ENCODE assay signal across 26 cellular contexts in the genomic region with DNA sequence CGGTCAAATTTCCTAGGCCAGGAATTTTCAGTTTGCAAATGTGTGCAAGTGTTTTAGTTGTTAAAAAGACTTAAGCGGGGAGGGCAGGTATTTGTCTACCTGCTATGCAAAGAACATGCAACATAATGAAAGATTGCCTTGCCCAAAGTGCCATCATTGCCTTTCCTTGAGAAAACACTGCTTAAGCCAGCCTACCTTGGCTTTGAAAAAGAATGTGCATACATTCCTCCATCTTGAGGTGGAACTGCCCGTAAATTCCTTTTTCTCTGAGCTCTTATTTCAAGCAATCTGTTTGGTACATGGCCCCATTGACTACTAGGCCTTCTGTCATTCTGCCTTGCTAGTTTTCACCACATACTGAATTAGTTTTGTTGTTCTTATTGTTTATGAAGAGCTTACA.
"Had no signal": no experiment of that assay in that cellular context is flagged by ENCODE, and none has a peak within 500 bp of the region (broad histone marks: within the 10 kb centered on the region; RNA-seq: fewer than 3 reads in every experiment).

No MANE protein-coding gene starts in this region.

- H3K9me3 ChIP-seq: esophagus muscularis mucosa, gastroesophageal sphincter, left lung, prostate gland, right atrium auricular region, sigmoid colon, testis, tibial artery, upper lobe of right lung, uterus had no signal

- FAIRE-seq: islet of Langerhans had no signal

- H3K27ac Mint-ChIP-seq: naive thymus-derived CD8-positive, alpha-beta T cell; nephron progenitor cell; stimulated activated memory B cell treated with anti-CD40 and anti-IgM and Interleukin-4, amounts not matched to agents 10 μg/mL and 1 μg/mL and 100 μg/mL, for 72 hours had no signal

- H3K36me3 ChIP-seq: prostate gland, uterus had no signal

- H3K27me3 Mint-ChIP-seq: naive thymus-derived CD8-positive, alpha-beta T cell; stimulated activated memory B cell treated with anti-CD40 and anti-IgM and Interleukin-4, amounts not matched to agents 10 μg/mL and 1 μg/mL and 100 μg/mL, for 72 hours had no signal

- DNase-seq: dorsolateral prefrontal cortex; effector CD4-positive, alpha-beta T cell; foreskin keratinocyte; heart left ventricle; left cardiac atrium; left lung; mesenchymal stem cell; naive thymus-derived CD8-positive, alpha-beta T cell; nephron progenitor cell; nucleus accumbens; sigmoid colon; stimulated activated CD4-positive, alpha-beta T cell treated with anti-CD3 and anti-CD28 coated beads, Interleukin-2, amount 100 ng/mL, for 24 hours; stimulated activated CD4-positive, alpha-beta T cell treated with anti-CD3 and anti-CD28 coated beads, Interleukin-4, amount 100 ng/mL, for 24 hours; stimulated activated naive CD8-positive, alpha-beta T cell treated with anti-CD3 and anti-CD28 coated beads, Interleukin-15, Interleukin-2, amounts not matched to agents 100 U/mL and 50 U/mL, for 24 hours; substantia nigra; testis; tibial artery; upper lobe of right lung; uterus had no signal

- H3K4me1 ChIP-seq: left lung, prostate gland, right atrium auricular region, sigmoid colon, testis, tibial artery, upper lobe of right lung, uterus had no signal

- H3K4me2 ChIP-seq: hepatocyte had no signal

- H3K27me3 ChIP-seq: dorsolateral prefrontal cortex, esophagus muscularis mucosa, foreskin keratinocyte, gastroesophageal sphincter, heart left ventricle, hepatocyte, left lung, right atrium auricular region, sigmoid colon, testis, tibial artery, upper lobe of right lung, uterus had no signal

- H3K27ac ChIP-seq: dorsolateral prefrontal cortex, esophagus muscularis mucosa, foreskin keratinocyte, gastroesophageal sphincter, heart left ventricle, hepatocyte, left lung, prostate gland, right atrium auricular region, sigmoid colon, testis, tibial artery, upper lobe of right lung, uterus had no signal

- ATAC-seq: foreskin keratinocyte; gastroesophageal sphincter; heart left ventricle; left cardiac atrium; left lung; naive thymus-derived CD8-positive, alpha-beta T cell; stimulated activated memory B cell treated with anti-CD40 and anti-IgM and Interleukin-4, amounts not matched to agents 10 μg/mL and 1 μg/mL and 100 μg/mL, for 72 hours; stimulated activated naive CD8-positive, alpha-beta T cell treated with anti-CD3 and anti-CD28 coated beads, Interleukin-15, Interleukin-2, amounts not matched to agents 100 U/mL and 50 U/mL, for 24 hours; upper lobe of right lung had no signal

- H2AFZ ChIP-seq: hepatocyte had no signal

- H3K4me3 Mint-ChIP-seq: naive thymus-derived CD8-positive, alpha-beta T cell; nephron progenitor cell; stimulated activated memory B cell treated with anti-CD40 and anti-IgM and Interleukin-4, amounts not matched to agents 10 μg/mL and 1 μg/mL and 100 μg/mL, for 72 hours had no signal

- H3K9me3 Mint-ChIP-seq: naive thymus-derived CD8-positive, alpha-beta T cell had no signal

- H3K4me3 ChIP-seq: dorsolateral prefrontal cortex, esophagus muscularis mucosa, gastroesophageal sphincter, heart left ventricle, hepatocyte, left lung, prostate gland, right atrium auricular region, sigmoid colon, testis, tibial artery, upper lobe of right lung, uterus had no signal
